2 cellular contexts compared by ENCODE assay signal in genomic region chr17:64430027-64430426, GRCh38. TPM values are rescaled to one million over a fixed set of nuclear protein-coding genes. Genes with fewer than 3 reads are reported as not detected.
"Had no signal": no experiment of that assay in that cellular context is flagged by ENCODE, and none has a peak within 500 bp of the region (broad histone marks: within the 10 kb centered on the region; RNA-seq: fewer than 3 reads in every experiment).

No MANE protein-coding gene starts in this region.

RNA-seq across cellular contexts. Expression of gene MILR1, which starts 18.9 kb away (rescaled TPM):
- total RNA-seq: cardiac muscle cell, chondrocyte had no signal
